1 cellular context compared by ENCODE assay signal in the genomic region with DNA sequence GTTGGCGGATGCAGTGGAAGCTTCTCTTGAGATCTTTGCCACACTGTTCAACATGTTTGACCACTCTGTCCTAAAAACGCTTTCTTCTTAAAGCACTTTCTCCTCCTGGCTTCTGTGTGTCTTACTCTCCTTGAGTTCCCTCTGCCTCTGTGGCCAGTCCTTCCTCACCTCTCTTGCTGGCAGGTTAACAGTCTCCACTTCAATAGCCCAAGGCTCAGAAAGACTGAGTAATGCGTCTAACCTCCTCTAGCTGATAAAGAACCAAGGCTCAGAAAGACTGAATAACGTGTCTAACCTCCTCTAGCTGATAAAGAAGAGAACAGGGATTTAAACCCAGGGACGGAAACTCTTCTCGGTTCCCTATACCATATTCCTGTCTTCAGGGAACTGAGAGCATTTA.
TF ChIP-seq lines count a peak whose summit lies in the region.

No MANE protein-coding gene starts in this region.

TF ChIP-seq in GM23338, 12 proteins besides CTCF, POLR2A, EP300 and RAD21 (continued from another document):
- TF ChIP-seq, protein P1, sequence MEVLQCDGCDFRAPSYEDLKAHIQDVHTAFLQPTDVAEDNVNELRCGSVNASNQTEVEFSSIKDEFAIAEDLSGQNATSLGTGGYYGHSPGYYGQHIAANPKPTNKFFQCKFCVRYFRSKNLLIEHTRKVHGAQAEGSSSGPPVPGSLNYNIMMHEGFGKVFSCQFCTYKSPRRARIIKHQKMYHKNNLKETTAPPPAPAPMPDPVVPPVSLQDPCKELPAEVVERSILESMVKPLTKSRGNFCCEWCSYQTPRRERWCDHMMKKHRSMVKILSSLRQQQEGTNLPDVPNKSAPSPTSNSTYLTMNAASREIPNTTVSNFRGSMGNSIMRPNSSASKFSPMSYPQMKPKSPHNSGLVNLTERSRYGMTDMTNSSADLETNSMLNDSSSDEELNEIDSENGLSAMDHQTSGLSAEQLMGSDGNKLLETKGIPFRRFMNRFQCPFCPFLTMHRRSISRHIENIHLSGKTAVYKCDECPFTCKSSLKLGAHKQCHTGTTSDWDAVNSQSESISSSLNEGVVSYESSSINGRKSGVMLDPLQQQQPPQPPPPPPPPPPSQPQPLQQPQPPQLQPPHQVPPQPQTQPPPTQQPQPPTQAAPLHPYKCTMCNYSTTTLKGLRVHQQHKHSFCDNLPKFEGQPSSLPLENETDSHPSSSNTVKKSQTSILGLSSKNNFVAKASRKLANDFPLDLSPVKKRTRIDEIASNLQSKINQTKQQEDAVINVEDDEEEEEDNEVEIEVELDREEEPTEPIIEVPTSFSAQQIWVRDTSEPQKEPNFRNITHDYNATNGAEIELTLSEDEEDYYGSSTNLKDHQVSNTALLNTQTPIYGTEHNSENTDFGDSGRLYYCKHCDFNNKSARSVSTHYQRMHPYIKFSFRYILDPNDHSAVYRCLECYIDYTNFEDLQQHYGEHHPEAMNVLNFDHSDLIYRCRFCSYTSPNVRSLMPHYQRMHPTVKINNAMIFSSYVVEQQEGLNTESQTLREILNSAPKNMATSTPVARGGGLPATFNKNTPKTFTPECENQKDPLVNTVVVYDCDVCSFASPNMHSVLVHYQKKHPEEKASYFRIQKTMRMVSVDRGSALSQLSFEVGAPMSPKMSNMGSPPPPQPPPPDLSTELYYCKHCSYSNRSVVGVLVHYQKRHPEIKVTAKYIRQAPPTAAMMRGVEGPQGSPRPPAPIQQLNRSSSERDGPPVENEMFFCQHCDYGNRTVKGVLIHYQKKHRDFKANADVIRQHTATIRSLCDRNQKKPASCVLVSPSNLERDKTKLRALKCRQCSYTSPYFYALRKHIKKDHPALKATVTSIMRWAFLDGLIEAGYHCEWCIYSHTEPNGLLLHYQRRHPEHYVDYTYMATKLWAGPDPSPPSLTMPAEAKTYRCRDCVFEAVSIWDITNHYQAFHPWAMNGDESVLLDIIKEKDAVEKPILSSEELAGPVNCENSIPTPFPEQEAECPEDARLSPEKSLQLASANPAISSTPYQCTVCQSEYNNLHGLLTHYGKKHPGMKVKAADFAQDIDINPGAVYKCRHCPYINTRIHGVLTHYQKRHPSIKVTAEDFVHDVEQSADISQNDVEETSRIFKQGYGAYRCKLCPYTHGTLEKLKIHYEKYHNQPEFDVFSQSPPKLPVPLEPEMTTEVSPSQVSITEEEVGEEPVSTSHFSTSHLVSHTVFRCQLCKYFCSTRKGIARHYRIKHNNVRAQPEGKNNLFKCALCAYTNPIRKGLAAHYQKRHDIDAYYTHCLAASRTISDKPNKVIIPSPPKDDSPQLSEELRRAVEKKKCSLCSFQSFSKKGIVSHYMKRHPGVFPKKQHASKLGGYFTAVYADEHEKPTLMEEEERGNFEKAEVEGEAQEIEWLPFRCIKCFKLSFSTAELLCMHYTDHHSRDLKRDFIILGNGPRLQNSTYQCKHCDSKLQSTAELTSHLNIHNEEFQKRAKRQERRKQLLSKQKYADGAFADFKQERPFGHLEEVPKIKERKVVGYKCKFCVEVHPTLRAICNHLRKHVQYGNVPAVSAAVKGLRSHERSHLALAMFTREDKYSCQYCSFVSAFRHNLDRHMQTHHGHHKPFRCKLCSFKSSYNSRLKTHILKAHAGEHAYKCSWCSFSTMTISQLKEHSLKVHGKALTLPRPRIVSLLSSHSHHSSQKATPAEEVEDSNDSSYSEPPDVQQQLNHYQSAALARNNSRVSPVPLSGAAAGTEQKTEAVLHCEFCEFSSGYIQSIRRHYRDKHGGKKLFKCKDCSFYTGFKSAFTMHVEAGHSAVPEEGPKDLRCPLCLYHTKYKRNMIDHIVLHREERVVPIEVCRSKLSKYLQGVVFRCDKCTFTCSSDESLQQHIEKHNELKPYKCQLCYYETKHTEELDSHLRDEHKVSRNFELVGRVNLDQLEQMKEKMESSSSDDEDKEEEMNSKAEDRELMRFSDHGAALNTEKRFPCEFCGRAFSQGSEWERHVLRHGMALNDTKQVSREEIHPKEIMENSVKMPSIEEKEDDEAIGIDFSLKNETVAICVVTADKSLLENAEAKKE (CRISPR knock-in tag; IDR thresholded peaks at IDR 0.05), result no peak
- TF ChIP-seq CREB1 (CRISPR knock-in tag; IDR thresholded peaks at IDR 0.05; ENCODE audit: low read depth), result no peak
- no peak for TF ChIP-seq EZH2 (IDR thresholded peaks at IDR 0.05; ENCODE audit: low read depth, unreplicated experiment)
- TF ChIP-seq, protein P2, sequence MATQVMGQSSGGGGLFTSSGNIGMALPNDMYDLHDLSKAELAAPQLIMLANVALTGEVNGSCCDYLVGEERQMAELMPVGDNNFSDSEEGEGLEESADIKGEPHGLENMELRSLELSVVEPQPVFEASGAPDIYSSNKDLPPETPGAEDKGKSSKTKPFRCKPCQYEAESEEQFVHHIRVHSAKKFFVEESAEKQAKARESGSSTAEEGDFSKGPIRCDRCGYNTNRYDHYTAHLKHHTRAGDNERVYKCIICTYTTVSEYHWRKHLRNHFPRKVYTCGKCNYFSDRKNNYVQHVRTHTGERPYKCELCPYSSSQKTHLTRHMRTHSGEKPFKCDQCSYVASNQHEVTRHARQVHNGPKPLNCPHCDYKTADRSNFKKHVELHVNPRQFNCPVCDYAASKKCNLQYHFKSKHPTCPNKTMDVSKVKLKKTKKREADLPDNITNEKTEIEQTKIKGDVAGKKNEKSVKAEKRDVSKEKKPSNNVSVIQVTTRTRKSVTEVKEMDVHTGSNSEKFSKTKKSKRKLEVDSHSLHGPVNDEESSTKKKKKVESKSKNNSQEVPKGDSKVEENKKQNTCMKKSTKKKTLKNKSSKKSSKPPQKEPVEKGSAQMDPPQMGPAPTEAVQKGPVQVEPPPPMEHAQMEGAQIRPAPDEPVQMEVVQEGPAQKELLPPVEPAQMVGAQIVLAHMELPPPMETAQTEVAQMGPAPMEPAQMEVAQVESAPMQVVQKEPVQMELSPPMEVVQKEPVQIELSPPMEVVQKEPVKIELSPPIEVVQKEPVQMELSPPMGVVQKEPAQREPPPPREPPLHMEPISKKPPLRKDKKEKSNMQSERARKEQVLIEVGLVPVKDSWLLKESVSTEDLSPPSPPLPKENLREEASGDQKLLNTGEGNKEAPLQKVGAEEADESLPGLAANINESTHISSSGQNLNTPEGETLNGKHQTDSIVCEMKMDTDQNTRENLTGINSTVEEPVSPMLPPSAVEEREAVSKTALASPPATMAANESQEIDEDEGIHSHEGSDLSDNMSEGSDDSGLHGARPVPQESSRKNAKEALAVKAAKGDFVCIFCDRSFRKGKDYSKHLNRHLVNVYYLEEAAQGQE (IDR thresholded peaks at IDR 0.05; ENCODE audit: unreplicated experiment), result no peak
- no peak for TF ChIP-seq ZNF114 (CRISPR knock-in tag; IDR thresholded peaks at IDR 0.05)
- TF ChIP-seq NANOG (IDR thresholded peaks at IDR 0.05; ENCODE audit: borderline replicate concordance), result no peak
- no peak for TF ChIP-seq STAT1 (IDR thresholded peaks at IDR 0.05; ENCODE audit: unreplicated experiment)
- TF ChIP-seq, protein P3, sequence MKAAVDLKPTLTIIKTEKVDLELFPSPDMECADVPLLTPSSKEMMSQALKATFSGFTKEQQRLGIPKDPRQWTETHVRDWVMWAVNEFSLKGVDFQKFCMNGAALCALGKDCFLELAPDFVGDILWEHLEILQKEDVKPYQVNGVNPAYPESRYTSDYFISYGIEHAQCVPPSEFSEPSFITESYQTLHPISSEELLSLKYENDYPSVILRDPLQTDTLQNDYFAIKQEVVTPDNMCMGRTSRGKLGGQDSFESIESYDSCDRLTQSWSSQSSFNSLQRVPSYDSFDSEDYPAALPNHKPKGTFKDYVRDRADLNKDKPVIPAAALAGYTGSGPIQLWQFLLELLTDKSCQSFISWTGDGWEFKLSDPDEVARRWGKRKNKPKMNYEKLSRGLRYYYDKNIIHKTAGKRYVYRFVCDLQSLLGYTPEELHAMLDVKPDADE (IDR thresholded peaks at IDR 0.05), result no peak
